In genomic region chr10:12663863-12664262, GRCh38 we compare ENCODE assay signal across 12 cellular contexts.
DNase-seq lines count a peak whose midpoint lies in the region; ATAC-seq, FAIRE-seq and TF ChIP-seq lines count a peak whose summit lies in the region.
"Had no signal": no experiment of that assay in that cellular context is flagged by ENCODE, and none has a peak within 500 bp of the region (broad histone marks: within the 10 kb centered on the region; RNA-seq: fewer than 3 reads in every experiment).

No MANE protein-coding gene starts in this region.

- WGBS in A549 (ENCODE audit: missing lambda C conversion rate): 69% methylated on average over 1 of the region's 1 CpG
- WGBS in lower leg skin, 2 donors: 97% methylated on average over 1 of the region's 1 CpG

- H3K4me1 ChIP-seq in A549 (peaks cover 13% of the 10 kb centered on the region), lower lobe of right lung (peaks cover 6% of the 10 kb centered on the region), A673 (ENCODE audit: insufficient read depth, low read length, poor library complexity, severe bottlenecking) (peaks cover 21% of the 10 kb centered on the region)

- CTCF ChIA-PET in A549 (lab: Yijun Ruan, JAX) (interaction anchor here (0.6 to 1.3 kb wide), 2 partner anchors 9 to 450 kb away, joined by 3 read pairs; no protein-coding TSS in a partner anchor), A673 (lab: Charles Lee) (no interaction called here)

- no peak for ATAC-seq in A549
- peak; percentile 48 to 89 for ATAC-seq in lower lobe of right lung
- ATAC-seq in esophagus mucosa: no peak
- ATAC-seq: CD8-positive, alpha-beta T cell; HCT116 had no signal

- TF ChIP-seq CTCF in A549 (IDR thresholded peaks at IDR 0.05): no peak
- no peak for TF ChIP-seq CTCF in astrocyte of the spinal cord (IDR thresholded peaks at IDR 0.05; ENCODE audit: low read depth, low read length)
- TF ChIP-seq CTCF in lower lobe of right lung (IDR thresholded peaks at IDR 0.05): no peak
- TF ChIP-seq CTCF in A673 (conservative IDR thresholded peaks at IDR 0.05; ENCODE audit: low read depth, low read length): no peak
- no peak for TF ChIP-seq CTCF in lower leg skin (IDR thresholded peaks at IDR 0.05)

- in situ Hi-C loops in astrocyte of the spinal cord (cut with HindIII; ENCODE audit: low sequenced_read_pairs): loop anchor here (25.0 kb wide), 1 partner anchor 402 kb away; no protein-coding TSS in a partner anchor

- DNase-seq in A549 (ENCODE audit: low read depth in 1 of 2, low spot score in 1 of 2) (no peak), DMS79 treated with DMSO at 0.1 percent for 48 hours (lab: John Stamatoyannopoulos, UW) (peak; percentile 86), astrocyte of the spinal cord (ENCODE audit: low read depth, low spot score) (peak; percentile 15), lower lobe of right lung (no peak), A673 (ENCODE audit: low spot score) (no peak), lower leg skin (ENCODE audit: low spot score in 2 of 2) (no peak)
- DNase-seq: CD8-positive, alpha-beta T cell; COR-L47 had no signal

- H3K27me3 ChIP-seq in lower lobe of right lung (ENCODE audit: low read depth) (no peaks in the 10 kb centered on the region), A673 (replicated peaks; ENCODE audit: insufficient read depth, low read depth, low read length, poor library complexity) (no peaks in the 10 kb centered on the region)

- TF ChIP-seq RAD21 in A549 (conservative IDR thresholded peaks at IDR 0.05 in 1 of 2, IDR thresholded peaks at IDR 0.05 in 1 of 2): no peak

- H3K4me3 ChIP-seq in A549 (no peak overlapping the region), astrocyte of the spinal cord (ENCODE audit: low read depth, low read length) (no peak overlapping the region), lower lobe of right lung (no peak overlapping the region), A673 (ENCODE audit: low read depth, low read length, poor library complexity, severe bottlenecking) (no peak overlapping the region), lower leg skin (ENCODE audit: low read depth, poor library complexity, severe bottlenecking) (no peak overlapping the region)

- H3K9me3 ChIP-seq in A549: no peaks in the 10 kb centered on the region
- H3K9me3 ChIP-seq in lower lobe of right lung: no peaks in the 10 kb centered on the region
- H3K9me3 ChIP-seq in A673 (ENCODE audit: low read depth, low read length, poor library complexity, severe bottlenecking): no peaks in the 10 kb centered on the region

- H3K36me3 ChIP-seq in lower lobe of right lung (no peaks in the 10 kb centered on the region), A673 (ENCODE audit: insufficient read depth, low read length, poor library complexity, severe bottlenecking) (no peaks in the 10 kb centered on the region)

- BruUV-seq in A673 (replicated peaks; lab: Mats Ljungman, UMichigan): no TSS peak

- intact Hi-C loops in lower lobe of right lung (cut with DNase I): no loop called here
- intact Hi-C loops in A673 (cut with micrococcal nuclease; ENCODE audit: unreplicated experiment): no loop called here
- intact Hi-C loops in lower leg skin (cut with DNase I; ENCODE audit: low total_unique reads): no loop called here

- no peak for FAIRE-seq in A549 (lab: Jason Lieb, UNC)
- FAIRE-seq: A204.1, D721Med had no signal

- no peak for TF ChIP-seq EP300 in A549 (IDR thresholded peaks at IDR 0.05)

- TF ChIP-seq POLR2A in A549 (IDR thresholded peaks at IDR 0.05; ENCODE audit: low read length) (no peak), lower leg skin (IDR thresholded peaks at IDR 0.05) (no peak)

- peak overlapping the region; percentile 54 for H3K4me2 ChIP-seq in A549

- H3K27ac ChIP-seq in A549 (peak overlapping the region in 1 of 2 experiments; percentile 20; a peak in 3 of 6 replicates), lower lobe of right lung (no peak overlapping the region), A673 (ENCODE audit: low read depth, low read length, poor library complexity, severe bottlenecking) (no peak overlapping the region)

- POLR2A ChIA-PET in A549 (lab: Yijun Ruan, JAX): no interaction called here
- POLR2A ChIA-PET in A673 (lab: Charles Lee; ENCODE audit: low non-redundant PET): no interaction called here

TF ChIP-seq in A549, 52 proteins besides CTCF, POLR2A, EP300 and RAD21:
- TF ChIP-seq ELK1 (IDR thresholded peaks at IDR 0.05; ENCODE audit: low read depth, low read length) (no peak), USF2 (IDR thresholded peaks at IDR 0.05) (no peak), GATA3 (IDR thresholded peaks at IDR 0.05; ENCODE audit: borderline replicate concordance) (no peak), ZNF302 (CRISPR knock-in tag; IDR thresholded peaks at IDR 0.05) (no peak), NR3C1 (IDR thresholded peaks at IDR 0.05) (no peak), HOXB5 (CRISPR knock-in tag; IDR thresholded peaks at IDR 0.05) (no peak), MAFK (IDR thresholded peaks at IDR 0.05; ENCODE audit: partially characterized antibody) (no peak), NPAS2 (CRISPR knock-in tag; IDR thresholded peaks at IDR 0.05; ENCODE audit: borderline replicate concordance) (no peak), SMC3 (IDR thresholded peaks at IDR 0.05) (no peak)

Comparison
In these comparisons a context has a peak if more than half of its experiments do, and no peak if none do; other contexts are left out.
1. ATAC-seq: peak in lower lobe of right lung (2 of 2); none in A549 (0 of 2) and esophagus mucosa (single experiment).
2. DNase-seq: peak in DMS79 treated with DMSO at 0.1 percent for 48 hours (single experiment) and astrocyte of the spinal cord (single experiment); none in A549 (0 of 2), lower lobe of right lung (single experiment), A673 (single experiment) and lower leg skin (0 of 2).